ENCODE assay signal across 20 cellular contexts in the genomic region with DNA sequence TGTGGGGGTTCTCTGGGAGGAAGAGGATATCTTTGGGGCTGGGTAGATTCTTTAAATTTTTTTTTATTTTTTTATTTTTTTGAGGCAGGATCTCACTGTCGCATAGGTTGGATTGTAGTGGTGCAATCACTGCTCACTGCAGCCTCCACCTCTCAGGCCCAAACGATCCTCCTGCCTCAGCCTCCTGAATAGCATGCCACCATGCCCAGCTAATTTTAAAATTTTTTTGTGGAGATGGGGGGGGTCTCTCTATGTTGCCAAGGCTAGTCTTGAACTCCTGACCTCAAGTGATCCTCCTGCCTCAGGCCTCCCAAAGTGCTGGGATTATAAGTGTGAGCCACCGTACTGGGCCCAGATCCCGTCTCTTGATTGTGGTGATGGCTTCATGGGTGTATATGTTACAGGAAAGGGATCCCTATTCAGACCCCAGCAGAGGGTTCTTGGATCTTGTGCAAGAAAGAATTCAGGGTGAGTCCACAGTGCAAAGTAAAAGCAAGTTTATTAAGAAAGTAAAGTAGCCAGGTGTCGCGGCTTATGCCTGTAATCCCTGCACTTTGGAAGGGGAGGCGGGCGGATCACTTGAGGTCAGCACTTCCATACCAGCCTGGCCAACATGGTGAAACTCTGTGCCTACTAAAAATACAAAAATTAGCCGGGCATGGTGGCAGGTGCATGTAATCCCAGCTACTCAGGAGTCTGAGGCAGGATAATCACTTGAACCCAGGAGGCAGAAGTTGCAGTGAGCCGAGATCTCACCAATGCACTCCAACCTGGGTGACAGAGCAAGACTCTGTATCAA. TPM values are rescaled to one million over a fixed set of nuclear protein-coding genes. Genes with fewer than 3 reads are reported as not detected.
DNase-seq lines count a peak whose midpoint lies in the region; ATAC-seq and TF ChIP-seq lines count a peak whose summit lies in the region.
"Had no signal": no experiment of that assay in that cellular context is flagged by ENCODE, and none has a peak within 500 bp of the region (broad histone marks: within the 10 kb centered on the region; RNA-seq: fewer than 3 reads in every experiment).

No MANE protein-coding gene starts in this region.

- H3K9me3 ChIP-seq in CD4-positive, alpha-beta T cell (ENCODE audit: control insufficient read depth, low read length): no peaks in the 10 kb centered on the region
- H3K9me3 ChIP-seq: BE2C, tibial artery had no signal

- no peak for ATAC-seq in CD4-positive, alpha-beta T cell (ENCODE audit: poor library complexity)
- ATAC-seq in activated naive CD8-positive, alpha-beta T cell treated with anti-CD3 and anti-CD28 coated beads, Interleukin-2, amount 50 U/mL, for 24 hours: no peak
- no peak for ATAC-seq in HG03135 (IDR thresholded peaks at IDR 0.05; ENCODE audit: unreplicated experiment)
- no peak for ATAC-seq in HG03457 (IDR thresholded peaks at IDR 0.05; ENCODE audit: unreplicated experiment)

- CTCF ChIA-PET in CD4-positive, alpha-beta T cell (lab: Charles Lee): no interaction called here

- POLR2A ChIA-PET in CD4-positive, alpha-beta T cell (lab: Charles Lee): interaction anchor here (0.6 to 3.0 kb wide), 5 partner anchors 11 to 75 kb away, joined by 3 to 17 read pairs (median 3); partner anchors contain the start of genes MAT2A and RNF181

- peaks cover 11% of the 10 kb centered on the region for H3K36me3 Mint-ChIP-seq in T-helper 1 cell treated with Interleukin-12 subunit alpha and Interleukin-12 subunit beta and Interleukin-4 antibody, amounts not matched to agents 30 μg/mL and 1 μg/mL, for 36 hours (ENCODE audit: low read depth)
- H3K36me3 Mint-ChIP-seq in CD4-positive, alpha-beta T cell (ENCODE audit: low read depth): peaks cover 45% of the 10 kb centered on the region
- H3K36me3 Mint-ChIP-seq in activated naive CD8-positive, alpha-beta T cell treated with anti-CD3 and anti-CD28 coated beads, Interleukin-2, amount 50 U/mL, for 24 hours (ENCODE audit: low read depth): peaks cover 20% of the 10 kb centered on the region
- peaks cover under 1% of the 10 kb centered on the region for H3K36me3 Mint-ChIP-seq in neural crest cell (ENCODE audit: low read depth)

- H3K27me3 ChIP-seq in CD4-positive, alpha-beta T cell (ENCODE audit: control insufficient read depth, insufficient read depth, low read length): no peaks in the 10 kb centered on the region
- H3K27me3 ChIP-seq: BE2C, tibial artery had no signal

- H3K27ac ChIP-seq in CD4-positive, alpha-beta T cell (ENCODE audit: low read depth, low read length): no peak overlapping the region
- H3K27ac ChIP-seq: GM23248 had no signal

- no peak for TF ChIP-seq CTCF in CD4-positive, alpha-beta T cell (IDR thresholded peaks at IDR 0.05)
- TF ChIP-seq CTCF in neural crest cell (conservative IDR thresholded peaks at IDR 0.05): no peak

- intact Hi-C loops in CD4-positive, alpha-beta T cell (cut with DNase I, micrococcal nuclease): loop anchor here in 1 of 2 experiments (2.0 kb wide), 1 partner anchor 75 kb away; the partner anchor contains the start of gene MAT2A

- peak overlapping the region; percentile 26 for H3K27ac Mint-ChIP-seq in T-helper 1 cell treated with Interleukin-12 subunit alpha and Interleukin-12 subunit beta and Interleukin-4 antibody, amounts not matched to agents 30 μg/mL and 1 μg/mL, for 36 hours
- H3K27ac Mint-ChIP-seq in CD4-positive, alpha-beta T cell: peak overlapping the region; percentile 86
- H3K27ac Mint-ChIP-seq in activated naive CD8-positive, alpha-beta T cell treated with anti-CD3 and anti-CD28 coated beads, Interleukin-2, amount 50 U/mL, for 24 hours: peak overlapping the region; percentile 39
- H3K27ac Mint-ChIP-seq in neural crest cell (ENCODE audit: unreplicated experiment): no peak overlapping the region
- H3K27ac Mint-ChIP-seq: activated T-helper 2 cell treated with anti-CD3 and anti-CD28 coated beads, Interferon-gamma antibody, Interleukin-2, Interleukin-4, amounts not matched to agents 10 μg/mL and 5 μg/mL and 100 μg/mL, durations not matched to agents 14 hours and 24 hours and 36 hours; memory B cell had no signal

- no peak for DNase-seq in T-helper 1 cell
- DNase-seq in CD4-positive, alpha-beta T cell: no peak
- DNase-seq in activated naive CD8-positive, alpha-beta T cell treated with anti-CD3 and anti-CD28 coated beads, Interleukin-2, amount 50 U/mL, for 24 hours: no peak
- no peak for DNase-seq in neural crest cell (ENCODE audit: low read depth, low spot score)
- no peak for DNase-seq in pons (ENCODE audit: low spot score)
- DNase-seq: 8988T; amygdala; BE2C; central memory CD4-positive, alpha-beta T cell; GM23248; kidney glomerular epithelial cell; NCI-H1105 treated with DMSO at 0.1 percent for 48 hours; NCI-H2107; NCI-H510A; tibial artery had no signal

- H3K9me3 Mint-ChIP-seq in T-helper 1 cell treated with Interleukin-12 subunit alpha and Interleukin-12 subunit beta and Interleukin-4 antibody, amounts not matched to agents 30 μg/mL and 1 μg/mL, for 36 hours: no peaks in the 10 kb centered on the region
- no peaks in the 10 kb centered on the region for H3K9me3 Mint-ChIP-seq in CD4-positive, alpha-beta T cell
- H3K9me3 Mint-ChIP-seq in activated naive CD8-positive, alpha-beta T cell treated with anti-CD3 and anti-CD28 coated beads, Interleukin-2, amount 50 U/mL, for 24 hours: no peaks in the 10 kb centered on the region
- H3K9me3 Mint-ChIP-seq in neural crest cell: no peaks in the 10 kb centered on the region
- H3K9me3 Mint-ChIP-seq: activated T-helper 2 cell treated with anti-CD3 and anti-CD28 coated beads, Interferon-gamma antibody, Interleukin-2, Interleukin-4, amounts not matched to agents 10 μg/mL and 5 μg/mL and 100 μg/mL, durations not matched to agents 14 hours and 24 hours and 36 hours; memory B cell had no signal

- H3K27me3 Mint-ChIP-seq in T-helper 1 cell treated with Interleukin-12 subunit alpha and Interleukin-12 subunit beta and Interleukin-4 antibody, amounts not matched to agents 30 μg/mL and 1 μg/mL, for 36 hours (ENCODE audit: low read depth): no peaks in the 10 kb centered on the region
- no peaks in the 10 kb centered on the region for H3K27me3 Mint-ChIP-seq in CD4-positive, alpha-beta T cell
- no peaks in the 10 kb centered on the region for H3K27me3 Mint-ChIP-seq in activated naive CD8-positive, alpha-beta T cell treated with anti-CD3 and anti-CD28 coated beads, Interleukin-2, amount 50 U/mL, for 24 hours
- H3K27me3 Mint-ChIP-seq in neural crest cell (ENCODE audit: low read depth): no peaks in the 10 kb centered on the region
- H3K27me3 Mint-ChIP-seq: memory B cell had no signal

- H3K4me1 Mint-ChIP-seq in T-helper 1 cell treated with Interleukin-12 subunit alpha and Interleukin-12 subunit beta and Interleukin-4 antibody, amounts not matched to agents 30 μg/mL and 1 μg/mL, for 36 hours (ENCODE audit: low read depth): peaks cover 27% of the 10 kb centered on the region
- peaks cover 39% of the 10 kb centered on the region for H3K4me1 Mint-ChIP-seq in CD4-positive, alpha-beta T cell (ENCODE audit: low read depth)
- peaks cover 49% of the 10 kb centered on the region for H3K4me1 Mint-ChIP-seq in activated naive CD8-positive, alpha-beta T cell treated with anti-CD3 and anti-CD28 coated beads, Interleukin-2, amount 50 U/mL, for 24 hours
- H3K4me1 Mint-ChIP-seq in neural crest cell: peaks cover 29% of the 10 kb centered on the region

- peak overlapping the region; percentile 28 for H3K4me3 Mint-ChIP-seq in T-helper 1 cell treated with Interleukin-12 subunit alpha and Interleukin-12 subunit beta and Interleukin-4 antibody, amounts not matched to agents 30 μg/mL and 1 μg/mL, for 36 hours
- peak overlapping the region; percentile 71 for H3K4me3 Mint-ChIP-seq in CD4-positive, alpha-beta T cell
- H3K4me3 Mint-ChIP-seq in activated naive CD8-positive, alpha-beta T cell treated with anti-CD3 and anti-CD28 coated beads, Interleukin-2, amount 50 U/mL, for 24 hours: no peak overlapping the region
- peak overlapping the region; percentile 86 for H3K4me3 Mint-ChIP-seq in neural crest cell

RNA-seq across cellular contexts. Expression of gene C2orf68, which starts 2.0 kb away (rescaled TPM):
- 10 to 100 TPM; 31.0 to 31.2 TPM for total RNA-seq in CD4-positive, alpha-beta T cell
- 50.4 and 53.7 TPM in 2 replicates for total RNA-seq in neural crest cell

RNA-seq across cellular contexts. Expression of gene USP39, which starts 2.1 kb away (rescaled TPM):
- 10 to 100 TPM; 48.1 to 51.2 TPM for total RNA-seq in CD4-positive, alpha-beta T cell
- total RNA-seq in neural crest cell: 93.3 and 98.3 TPM in 2 replicates

RNA-seq across cellular contexts. Expression of gene TMEM150A, which starts 11.4 kb away (rescaled TPM):
- 1 to 10 TPM; 6.6 to 7.0 TPM for total RNA-seq in CD4-positive, alpha-beta T cell
- total RNA-seq in neural crest cell: 20.9 and 22.2 TPM in 2 replicates

RNA-seq across cellular contexts. Expression of gene RNF181, which starts 18.4 kb away (rescaled TPM):
- 10 to 100 TPM; 41.5 to 43.8 TPM for total RNA-seq in CD4-positive, alpha-beta T cell
- 67.9 and 75.8 TPM in 2 replicates for total RNA-seq in neural crest cell

RNA-seq across cellular contexts. Expression of gene VAMP5, which starts 29.7 kb away (rescaled TPM):
- total RNA-seq in CD4-positive, alpha-beta T cell: 10 to 100 TPM; 17.0 to 17.2 TPM
- total RNA-seq in neural crest cell: 0.50 and 1.5 TPM in 2 replicates
